In the genomic region with DNA sequence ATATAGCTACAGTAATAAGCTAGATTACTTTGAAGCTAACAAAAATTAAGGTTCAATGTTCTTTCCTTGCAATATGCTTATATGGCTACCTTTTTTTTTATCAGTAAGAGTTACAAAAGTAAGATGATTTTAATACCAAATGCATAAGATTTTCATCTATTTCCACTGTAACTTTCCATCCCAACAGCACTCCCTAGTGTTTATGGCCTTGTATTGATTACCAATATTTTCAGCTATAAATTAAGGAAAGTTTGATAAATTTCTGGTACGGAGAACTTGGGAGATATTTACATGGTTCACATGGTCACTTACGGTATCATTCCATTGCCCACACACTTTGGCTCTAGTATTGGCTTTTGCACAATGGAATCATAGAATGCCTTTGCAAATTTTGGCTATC, we compare ENCODE assay signal across 18 cellular contexts.
"Had no signal": no experiment of that assay in that cellular context is flagged by ENCODE, and none has a peak within 500 bp of the region (broad histone marks: within the 10 kb centered on the region; RNA-seq: fewer than 3 reads in every experiment).

No MANE protein-coding gene starts in this region.

- H3K27ac Mint-ChIP-seq: activated B cell treated with CpG ODN at 0.5 μM for 24 hours; activated CD4-positive, alpha-beta memory T cell treated with anti-CD3 and anti-CD28 coated beads for 36 hours; activated naive CD8-positive, alpha-beta T cell treated with anti-CD3 and anti-CD28 coated beads, Interleukin-2, amount 10 ng/mL, durations not matched to agents 7 days and 5 days; natural killer cell treated with Interleukin-12 subunit alpha and Interleukin-12 subunit beta and Interleukin-15 and Interleukin-18, amount 100 ng/mL, for 72 hours; T-helper 2 cell treated with Interferon-gamma antibody and Interleukin-4, amounts not matched to agents 5 μg/mL and 100 μg/mL, for 36 hours had no signal

- H3K4me1 Mint-ChIP-seq: activated B cell treated with CpG ODN at 0.5 μM for 24 hours; activated naive CD8-positive, alpha-beta T cell treated with anti-CD3 and anti-CD28 coated beads, Interleukin-2, amount 10 ng/mL, durations not matched to agents 7 days and 5 days; central memory CD8-positive, alpha-beta T cell had no signal

- H3K27me3 Mint-ChIP-seq: activated B cell treated with CpG ODN at 0.5 μM for 24 hours; activated CD4-positive, alpha-beta memory T cell treated with anti-CD3 and anti-CD28 coated beads for 36 hours; activated naive CD8-positive, alpha-beta T cell treated with anti-CD3 and anti-CD28 coated beads, Interleukin-2, amount 10 ng/mL, durations not matched to agents 7 days and 5 days; central memory CD8-positive, alpha-beta T cell; natural killer cell treated with Interleukin-12 subunit alpha and Interleukin-12 subunit beta and Interleukin-15 and Interleukin-18, amount 100 ng/mL, for 72 hours had no signal

- H3K4me3 ChIP-seq: lung, tibial nerve had no signal

- ATAC-seq: left lobe of liver; natural killer cell treated with Interleukin-12 subunit alpha and Interleukin-12 subunit beta and Interleukin-15 and Interleukin-18, amount 100 ng/mL, for 72 hours had no signal

- H3K4me3 Mint-ChIP-seq: activated B cell treated with CpG ODN at 0.5 μM for 24 hours; activated CD4-positive, alpha-beta memory T cell treated with anti-CD3 and anti-CD28 coated beads for 36 hours; activated naive CD8-positive, alpha-beta T cell treated with anti-CD3 and anti-CD28 coated beads, Interleukin-2, amount 10 ng/mL, durations not matched to agents 7 days and 5 days; central memory CD8-positive, alpha-beta T cell; natural killer cell treated with Interleukin-12 subunit alpha and Interleukin-12 subunit beta and Interleukin-15 and Interleukin-18, amount 100 ng/mL, for 72 hours; T-helper 2 cell treated with Interferon-gamma antibody and Interleukin-4, amounts not matched to agents 5 μg/mL and 100 μg/mL, for 36 hours had no signal

- H3K27ac ChIP-seq: tibial nerve had no signal

- FAIRE-seq: keratinocyte, TTC549, urothelium cell line had no signal

- H3K27me3 ChIP-seq: tibial nerve had no signal

- H3K36me3 ChIP-seq: tibial nerve had no signal

- DNase-seq: activated B cell treated with CpG ODN at 0.5 μM for 24 hours; activated CD4-positive, alpha-beta memory T cell treated with anti-CD3 and anti-CD28 coated beads for 36 hours; activated CD4-positive, alpha-beta T cell treated with anti-CD3 and anti-CD28 coated beads for 4 hours; activated naive CD4-positive, alpha-beta T cell; activated naive CD8-positive, alpha-beta T cell treated with anti-CD3 and anti-CD28 coated beads, Interleukin-2, amount 10 ng/mL, durations not matched to agents 7 days and 5 days; cortex of kidney; effector CD4-positive, alpha-beta T cell; nucleus accumbens; stimulated activated naive CD4-positive, alpha-beta T cell treated with Interleukin-2 at 50 U/mL for 16 hours had no signal

- H3K36me3 Mint-ChIP-seq: activated CD4-positive, alpha-beta memory T cell treated with anti-CD3 and anti-CD28 coated beads for 36 hours; activated naive CD8-positive, alpha-beta T cell treated with anti-CD3 and anti-CD28 coated beads, Interleukin-2, amount 10 ng/mL, durations not matched to agents 7 days and 5 days; natural killer cell treated with Interleukin-12 subunit alpha and Interleukin-12 subunit beta and Interleukin-15 and Interleukin-18, amount 100 ng/mL, for 72 hours had no signal

- H3K4me1 ChIP-seq: tibial nerve had no signal

- H3K9me3 ChIP-seq: tibial nerve had no signal
